ENCODE assay signal across 7 cellular contexts in the genomic region with DNA sequence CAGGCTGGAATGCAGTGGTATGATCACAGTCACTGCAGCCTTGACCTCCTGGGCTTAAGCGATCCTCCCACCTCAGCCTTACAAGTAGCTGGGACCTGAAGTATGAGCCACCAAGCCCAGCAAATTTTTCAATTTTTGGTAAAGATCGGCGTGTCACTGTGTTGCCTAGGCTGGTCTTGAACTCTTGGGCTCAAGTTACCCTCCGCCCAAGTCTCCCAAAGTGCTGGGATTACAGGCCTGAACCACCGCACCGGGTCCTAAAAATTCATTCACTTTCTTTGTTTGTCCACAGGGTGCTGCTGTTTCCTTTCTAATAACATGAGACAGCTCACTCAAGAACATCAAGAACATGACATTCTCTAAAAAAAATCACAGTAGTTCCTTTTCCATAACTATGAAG.
DNase-seq lines count a peak whose midpoint lies in the region; ATAC-seq, FAIRE-seq and TF ChIP-seq lines count a peak whose summit lies in the region.
"Not testable (repeated sequence)": the region's sequence is repeated elsewhere in the genome, so short reads cannot be mapped to it uniquely, and the experiment has no call there.

No MANE protein-coding gene starts in this region.

- H3K9me3 ChIP-seq in H9 (ENCODE audit: control insufficient read depth, low read depth, low read length), result peaks cover 83% of the 10 kb centered on the region
- not testable (repeated sequence) for H3K9me3 ChIP-seq in OCI-LY3 (ENCODE audit: insufficient read depth, low read length); SK-N-SH; K562 (replicated peaks; ENCODE audit: control insufficient read depth, insufficient read depth, low read depth, low read length)

- not testable (repeated sequence) for H3K27me3 ChIP-seq in H9 (ENCODE audit: insufficient read depth, low read length); OCI-LY3 (ENCODE audit: low read depth, low read length); SK-N-SH (ENCODE audit: insufficient read depth); K562 (ENCODE audit: control insufficient read depth in 2 of 2, insufficient read depth in 2 of 2, low read length in 2 of 2)

- in situ Hi-C loops in K562 (cut with MboI), result not testable (repeated sequence)

- no CpG with 5 or more reads among the region's 6 CpGs for whole genome bisulfite sequencing in H9 (ENCODE audit: extremely low coverage, insufficient read length, low lambda C conversion rate)
- WGBS in SK-N-SH (ENCODE audit: low lambda C conversion rate), result 13% methylated on average over 6 of the region's 6 CpGs
- 17% methylated on average over 6 of the region's 6 CpGs for WGBS in K562 (ENCODE audit: insufficient coverage, low coverage, missing lambda C conversion rate)

- not testable (repeated sequence) for H2AFZ ChIP-seq in H9 (ENCODE audit: low read length); OCI-LY3 (ENCODE audit: low read depth, low read length); SK-N-SH (ENCODE audit: low read depth); K562 (ENCODE audit: low read depth, low read length)

- H2BK5ac ChIP-seq in H9 (ENCODE audit: insufficient read length, low read length), result not testable (repeated sequence)

- peaks cover 86 to 89% of the 10 kb centered on the region in 2 experiments for H3K9me3 Mint-ChIP-seq in H9

- not testable (repeated sequence) for H3K23ac ChIP-seq in H9 (ENCODE audit: insufficient read length, low read depth, low read length)

- not testable (repeated sequence) for H3K4me1 ChIP-seq in H9 (ENCODE audit: insufficient read depth, low read length); OCI-LY3 (ENCODE audit: low read length); SK-N-SH (ENCODE audit: control insufficient read depth in 1 of 2, insufficient read depth in 2 of 2, low read depth in 1 of 2, low read length in 1 of 2); K562 (replicated peaks in 1 of 2; ENCODE audit: control insufficient read depth in 2 of 2, insufficient read depth in 2 of 2, low read length in 2 of 2)

- not testable (repeated sequence) for H3K27ac Mint-ChIP-seq in H9

- CTCF ChIA-PET in SK-N-SH (lab: Yijun Ruan, JAX); K562 (lab: Yijun Ruan, JAX; ENCODE audit: low intra/inter-chr PET ratio): not testable (repeated sequence)

- ATAC-seq in K562, result not testable (repeated sequence)

- H3K9me2 ChIP-seq in SK-N-SH, result not testable (repeated sequence)

- not testable (repeated sequence) for H3K9ac ChIP-seq in H9 (ENCODE audit: extremely low read depth, insufficient read length, low read length); OCI-LY3 (ENCODE audit: low read length); SK-N-SH; K562 (ENCODE audit: insufficient read depth in 1 of 2, low read depth in 2 of 2, low read length in 2 of 2)

- H2BK12ac ChIP-seq in H9 (ENCODE audit: insufficient read length, low read depth, low read length), result not testable (repeated sequence)

- not testable (repeated sequence) for TF ChIP-seq POLR2A in K562 (conservative IDR thresholded peaks at IDR 0.05)

- H4K5ac ChIP-seq in H9 (ENCODE audit: insufficient read length, low read depth, low read length), result not testable (repeated sequence)

- H3K4me3 Mint-ChIP-seq in H9, result not testable (repeated sequence)

- not testable (repeated sequence) for H3K27ac ChIP-seq in C4-2B; H9 (ENCODE audit: insufficient read length, low read depth, low read length); OCI-LY3 (ENCODE audit: low read length); SK-N-SH (ENCODE audit: low read depth in 2 of 2, low read length in 1 of 2); K562 (ENCODE audit: extremely low read depth, low read depth, low read length)

- not testable (repeated sequence) for H3K23me2 ChIP-seq in H9 (ENCODE audit: insufficient read length, low read depth, low read length, poor library complexity, severe bottlenecking)

- intact Hi-C loops in K562 (cut with micrococcal nuclease), result not testable (repeated sequence)

- not testable (repeated sequence) for H3K14ac ChIP-seq in H9 (ENCODE audit: insufficient read depth, low read length)

- H3K4me1 Mint-ChIP-seq in H9, result not testable (repeated sequence)

- H3K4ac ChIP-seq in H9 (ENCODE audit: low read depth, low read length), result not testable (repeated sequence)

- not testable (repeated sequence) for H4K20me1 ChIP-seq in H9 (ENCODE audit: control insufficient read depth, insufficient read depth, insufficient read length); OCI-LY3 (ENCODE audit: insufficient read depth, low read length); SK-N-SH (ENCODE audit: insufficient read depth); K562 (replicated peaks; ENCODE audit: control insufficient read depth, insufficient read depth, low read length)

- H3F3A ChIP-seq in SK-N-SH (replicated peaks; ENCODE audit: insufficient read depth), result not testable (repeated sequence)

- H2BK15ac ChIP-seq in H9 (ENCODE audit: low read depth, low read length), result not testable (repeated sequence)

- TF ChIP-seq CTCF in C4-2B (conservative IDR thresholded peaks at IDR 0.05) (peak; percentile 40), H9 (conservative IDR thresholded peaks at IDR 0.05) (0 out of 3 replicates have a peak, but pooled peaks have one; percentile 16), LNCAP (IDR thresholded peaks at IDR 0.05) (peak; percentile 52), OCI-LY3 (IDR thresholded peaks at IDR 0.05; ENCODE audit: low read depth, low read length) (peak; percentile 43), SK-N-SH (IDR thresholded peaks at IDR 0.05) (peak; percentile 26), K562 (IDR thresholded peaks at IDR 0.05 in 2 of 3, conservative IDR thresholded peaks at IDR 0.05 in 1 of 3; ENCODE audit: insufficient read depth in 2 of 3, low read depth in 1 of 3, low read length in 3 of 3) (peak; percentile 19 to 63 (median 51); a peak in 5 of 6 replicates)

- not testable (repeated sequence) for H3K36me3 ChIP-seq in OCI-LY3 (replicated peaks; ENCODE audit: low read depth, low read length); SK-N-SH (replicated peaks in 1 of 2; ENCODE audit: control insufficient read depth in 1 of 2, insufficient read depth in 2 of 2, low read length in 1 of 2); K562 (ENCODE audit: control insufficient read depth, insufficient read depth, low read length)

- not testable (repeated sequence) for H3K79me2 ChIP-seq in H9 (ENCODE audit: insufficient read depth, low read length); OCI-LY3 (ENCODE audit: low read length); SK-N-SH (ENCODE audit: insufficient read depth); K562 (ENCODE audit: control insufficient read depth, insufficient read depth, low read length)

- not testable (repeated sequence) for TF ChIP-seq EP300 in SK-N-SH (IDR thresholded peaks at IDR 0.05; ENCODE audit: borderline replicate concordance in 1 of 2, low read depth in 1 of 2, low read length in 1 of 2); K562 (IDR thresholded peaks at IDR 0.05; ENCODE audit: low read length)

- POLR2A ChIA-PET in SK-N-SH (lab: Yijun Ruan, JAX); K562 (lab: Yijun Ruan, JAX): not testable (repeated sequence)

- H3K4me2 ChIP-seq in H9 (ENCODE audit: insufficient read depth, insufficient read length, low read length); OCI-LY3 (ENCODE audit: low read length); SK-N-SH; K562 (ENCODE audit: insufficient read depth, low read length): not testable (repeated sequence)

- not testable (repeated sequence) for H3T11ph ChIP-seq in H9 (ENCODE audit: low read length)

- FAIRE-seq in K562 (lab: Jason Lieb, UNC), result not testable (repeated sequence)

- H3K36me3 Mint-ChIP-seq in H9 (ENCODE audit: insufficient read depth in 1 of 3, low read depth in 3 of 3), result peaks cover 40 to 69% (median 48%) of the 10 kb centered on the region in 3 experiments

- not testable (repeated sequence) for H2BK20ac ChIP-seq in H9 (ENCODE audit: low read depth, low read length, poor library complexity, severe bottlenecking)

- H3K4me3 ChIP-seq in OCI-LY3 (ENCODE audit: low read length); SK-N-SH (ENCODE audit: low read depth in 2 of 2, low read length in 1 of 2); K562: not testable (repeated sequence)

- not testable (repeated sequence) for H3K18ac ChIP-seq in H9 (ENCODE audit: insufficient read length, low read depth, low read length)

- not testable (repeated sequence) for H2BK120ac ChIP-seq in H9 (ENCODE audit: low read depth, low read length, poor library complexity, severe bottlenecking)

- H3K27me3 Mint-ChIP-seq in H9 (ENCODE audit: low read depth), result not testable (repeated sequence)

- peak; percentile 66 for TF ChIP-seq RAD21 in SK-N-SH (IDR thresholded peaks at IDR 0.05; ENCODE audit: low read length)
- TF ChIP-seq RAD21 in K562 (CRISPR knock-in tag; conservative IDR thresholded peaks at IDR 0.05 in 1 of 2, IDR thresholded peaks at IDR 0.05 in 1 of 2), result not testable (repeated sequence)

- DNase-seq in H9, SK-N-SH: not testable (repeated sequence)
- DNase-seq in K562 (ENCODE audit: extremely low read depth in 1 of 4, low spot score in 3 of 4) (peak in 1 of 4 experiments; percentile 67), iris pigment epithelial cell (ENCODE audit: low read depth) (peak; percentile 18)

- H4K91ac ChIP-seq in H9 (ENCODE audit: insufficient read length, low read depth, low read length), result not testable (repeated sequence)

- H4K8ac ChIP-seq in H9 (replicated peaks; ENCODE audit: insufficient read length, low read depth, low read length), result not testable (repeated sequence)

- BruUV-seq in K562 (replicated peaks; lab: Mats Ljungman, UMichigan), result not testable (repeated sequence)

- H3K56ac ChIP-seq in H9 (ENCODE audit: insufficient read length, low read depth, low read length), result not testable (repeated sequence)

- not testable (repeated sequence) for H3K9me1 ChIP-seq in K562 (ENCODE audit: control insufficient read depth, insufficient read depth, low read length)

- not testable (repeated sequence) for H2AK5ac ChIP-seq in H9 (ENCODE audit: insufficient read length, low read length)

- not testable (repeated sequence) for H3K79me1 ChIP-seq in H9 (ENCODE audit: insufficient read depth, low read depth, low read length, poor library complexity, severe bottlenecking)

TF ChIP-seq in K562, 482 proteins besides CTCF, POLR2A, EP300 and RAD21:
- peak; percentile 22; the same call in 1 of the 2 replicates for TF ChIP-seq SMC3 (conservative IDR thresholded peaks at IDR 0.05; ENCODE audit: insufficient read depth, low read depth, low read length)
TF ChIP-seq in K562: peak in this region for 1; not testable (repeated sequence) for 481.
